In the genomic region with DNA sequence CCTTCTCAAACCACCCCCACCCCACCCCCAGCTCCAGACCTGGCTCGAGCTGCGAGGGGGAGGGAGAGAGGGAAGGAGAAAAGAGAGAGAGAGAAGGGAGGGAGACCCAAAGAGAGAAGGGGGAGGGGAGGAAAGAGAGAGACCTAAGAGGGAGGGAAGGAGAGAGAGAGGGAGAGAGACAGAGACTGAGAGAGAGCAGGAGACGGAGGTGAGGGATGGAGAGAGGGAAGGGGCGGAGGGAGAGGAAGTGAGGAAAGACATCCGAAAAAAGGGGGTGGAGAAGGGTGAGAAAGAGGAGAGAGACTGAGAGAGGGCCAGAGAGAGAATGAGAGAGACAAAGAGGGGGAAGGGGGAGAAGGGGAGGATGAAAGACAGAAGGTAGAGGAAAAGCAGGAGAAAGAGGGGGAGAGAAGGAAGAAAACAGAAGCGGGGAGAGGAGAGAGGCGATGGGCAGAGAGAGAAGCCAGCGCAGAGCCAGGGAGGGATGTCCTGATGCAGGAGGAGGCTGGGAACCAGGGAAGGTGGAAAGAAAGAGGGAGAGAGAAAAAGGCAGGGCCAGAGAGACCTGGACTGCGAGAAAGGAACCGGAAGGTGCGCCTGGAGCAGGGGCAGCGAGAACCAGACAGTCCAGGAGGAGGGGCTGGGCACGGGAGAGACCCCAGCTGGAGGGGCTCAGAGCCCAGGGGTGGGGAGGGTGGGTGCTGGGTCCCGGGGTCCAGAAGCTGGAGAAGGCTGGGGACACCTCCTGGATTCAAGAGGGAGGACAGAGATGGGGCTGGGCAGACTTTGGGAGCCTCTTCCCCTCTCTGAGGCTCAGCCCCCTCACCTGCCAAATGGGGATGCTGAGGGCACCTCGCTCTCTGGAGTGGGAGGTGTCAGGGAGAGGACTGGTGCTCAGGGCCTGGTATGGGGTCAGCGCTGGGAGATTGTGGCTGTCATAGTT, we compare ENCODE assay signal across 9 cellular contexts. TPM values are rescaled to one million over a fixed set of nuclear protein-coding genes. Genes with fewer than 3 reads are reported as not detected.
DNase-seq lines count a peak whose midpoint lies in the region; ATAC-seq, FAIRE-seq and TF ChIP-seq lines count a peak whose summit lies in the region.
"Had no signal": no experiment of that assay in that cellular context is flagged by ENCODE, and none has a peak within 500 bp of the region (broad histone marks: within the 10 kb centered on the region; RNA-seq: fewer than 3 reads in every experiment).

No MANE protein-coding gene starts in this region.

- FAIRE-seq in RCC 7860 (lab: Jason Lieb, UNC): no peak

- in situ Hi-C loops in G401 (cut with HindIII; ENCODE audit: low sequenced_read_pairs): no loop called here

- peaks cover 97% of the 10 kb centered on the region for H3K27me3 ChIP-seq in neutrophil

- H3K4me3 Mint-ChIP-seq in endothelial cell (ENCODE audit: unreplicated experiment): peak overlapping the region; percentile 86

- ATAC-seq in GM19328 (IDR thresholded peaks at IDR 0.05; ENCODE audit: unreplicated experiment) (no peak), GM21723 (IDR thresholded peaks at IDR 0.05; ENCODE audit: unreplicated experiment) (no peak)

- H3K9me3 ChIP-seq in neutrophil: no peaks in the 10 kb centered on the region

- DNase-seq in G401 (ENCODE audit: low spot score) (peak; percentile 60), RCC 7860 (ENCODE audit: low spot score) (peak; percentile 5), endothelial cell (ENCODE audit: low spot score) (no peak)
- no peak for DNase-seq in activated CD8-positive, alpha-beta memory T cell treated with anti-CD3 and anti-CD28 coated beads, Interleukin-2, amount 50 U/mL, for 4 hours
- no peak for DNase-seq in effector CD8-positive, alpha-beta T cell (lab: John Stamatoyannopoulos, UW)

- peak overlapping the region; percentile 70 for H3K27ac ChIP-seq in neutrophil

- peaks cover 21% of the 10 kb centered on the region for H3K27me3 Mint-ChIP-seq in endothelial cell (ENCODE audit: unreplicated experiment)

- H3K36me3 Mint-ChIP-seq in endothelial cell (ENCODE audit: low read depth, unreplicated experiment): peaks cover 35% of the 10 kb centered on the region

- H3K27ac Mint-ChIP-seq in endothelial cell (ENCODE audit: unreplicated experiment): peak overlapping the region; percentile 77

- H3K4me1 Mint-ChIP-seq in endothelial cell (ENCODE audit: unreplicated experiment): peaks cover 51% of the 10 kb centered on the region

- TF ChIP-seq CTCF in endothelial cell (IDR thresholded peaks at IDR 0.05; ENCODE audit: unreplicated experiment): no peak
- no peak for TF ChIP-seq CTCF in neutrophil (IDR thresholded peaks at IDR 0.05)

- H3K36me3 ChIP-seq in neutrophil: no peaks in the 10 kb centered on the region

- H3K4me1 ChIP-seq in neutrophil (ENCODE audit: control insufficient read depth in 1 of 2, insufficient read depth in 1 of 2, low read depth in 1 of 2, low read length in 1 of 2): peaks cover 15 to 32% of the 10 kb centered on the region in 2 experiments

- peak overlapping the region; percentile 12 to 74 for H3K4me3 ChIP-seq in neutrophil (ENCODE audit: low read depth in 1 of 2, low read length in 1 of 2)

- H3K9me3 Mint-ChIP-seq in endothelial cell (ENCODE audit: unreplicated experiment): no peaks in the 10 kb centered on the region

RNA-seq across cellular contexts. Expression of a gene that starts 1.7 kb away (rescaled TPM):
- 0.98 and 4.7 TPM in 2 replicates for total RNA-seq in G401 (2014; rRNA removed; shearing (Covaris generic))
- 12.9 TPM for total RNA-seq in endothelial cell (ENCODE audit: unreplicated experiment)

RNA-seq across cellular contexts. Expression of a gene that starts 32.4 kb away (rescaled TPM):
- total RNA-seq in G401 (2014; rRNA removed; shearing (Covaris generic)): not detected in 2 replicates
- not detected for total RNA-seq in endothelial cell (ENCODE audit: unreplicated experiment)
- total RNA-seq: SK-MEL-5 had no signal

RNA-seq across cellular contexts. Expression of a gene that starts 44.8 kb away (rescaled TPM):
- not detected in 2 replicates for total RNA-seq in G401 (2014; rRNA removed; shearing (Covaris generic))
- 0.21 TPM for total RNA-seq in endothelial cell (ENCODE audit: unreplicated experiment)
- total RNA-seq: SK-MEL-5 had no signal

Comparison
In these comparisons a context has a peak if more than half of its experiments do, and no peak if none do; other contexts are left out.
1. DNase-seq: peak in G401 (single experiment) and RCC 7860 (single experiment); none in endothelial cell (single experiment), activated CD8-positive, alpha-beta memory T cell treated with anti-CD3 and anti-CD28 coated beads, Interleukin-2, amount 50 U/mL, for 4 hours (single experiment) and effector CD8-positive, alpha-beta T cell (single experiment).